Comparison of ENCODE assay signal across 17 cellular contexts in genomic region chr11:83374311-83374710, GRCh38.
DNase-seq lines count a peak whose midpoint lies in the region; FAIRE-seq and TF ChIP-seq lines count a peak whose summit lies in the region.
"Had no signal": no experiment of that assay in that cellular context is flagged by ENCODE, and none has a peak within 500 bp of the region (broad histone marks: within the 10 kb centered on the region; RNA-seq: fewer than 3 reads in every experiment).

No MANE protein-coding gene starts in this region.

- no peak overlapping the region for H3K4me3 ChIP-seq in neural cell (ENCODE audit: low read length)

- no peak overlapping the region for H3K4me2 ChIP-seq in neural cell (ENCODE audit: low read length)

- H4K20me1 ChIP-seq in neural cell (ENCODE audit: insufficient read depth) = no peaks in the 10 kb centered on the region

- H3K9me2 ChIP-seq in neural cell (ENCODE audit: insufficient read depth, low read length) = no peaks in the 10 kb centered on the region

- no peaks in the 10 kb centered on the region for H3K36me3 ChIP-seq in neural cell (ENCODE audit: insufficient read depth, low read length)
- H3K36me3 ChIP-seq: BE2C had no signal

- H3K27me3 ChIP-seq in neural cell (ENCODE audit: insufficient read depth, low read depth, low read length) = no peaks in the 10 kb centered on the region
- H3K27me3 ChIP-seq: BE2C had no signal

- peak; percentile 23 for DNase-seq in NCI-H345 (lab: John Stamatoyannopoulos, UW)
- DNase-seq in globus pallidus (ENCODE audit: low spot score) = peak; percentile 70
- DNase-seq in RCC 7860 (ENCODE audit: low spot score) = no peak
- no peak for DNase-seq in kidney tubule cell (ENCODE audit: low spot score)
- DNase-seq in dermis blood vessel endothelial cell = no peak
- DNase-seq: BE2C; C1 segment of cervical spinal cord; CD4-positive, CD25-positive, alpha-beta regulatory T cell; CD8-positive, alpha-beta memory T cell; COR-L47; DMS 273 treated with DMSO at 0.1 percent for 48 hours; H9 had no signal

- H3K9ac ChIP-seq in neural cell (ENCODE audit: low read length) = no peak overlapping the region

- no peak overlapping the region for H2AFZ ChIP-seq in neural cell (ENCODE audit: low read depth, low read length)

- TF ChIP-seq RAD21 in neural cell (conservative IDR thresholded peaks at IDR 0.05) = no peak

- TF ChIP-seq CTCF in neural cell (IDR thresholded peaks at IDR 0.05; ENCODE audit: poor library complexity, severe bottlenecking) = no peak

- no peaks in the 10 kb centered on the region for H3K9me3 ChIP-seq in neural cell (ENCODE audit: low read length)
- H3K9me3 ChIP-seq: BE2C had no signal

- no peak for FAIRE-seq in RCC 7860 (lab: Jason Lieb, UNC)
- FAIRE-seq: G401.6, GM12891, GM19239, H1 had no signal

- no peaks in the 10 kb centered on the region for H3K79me2 ChIP-seq in neural cell (replicated peaks; ENCODE audit: insufficient read depth, low read length)

- H3K27ac ChIP-seq in neural cell (ENCODE audit: low read length) = peak overlapping the region; percentile 33

- peaks cover 4% of the 10 kb centered on the region for H3F3A ChIP-seq in neural cell (ENCODE audit: insufficient read depth, low read length, poor library complexity, severe bottlenecking)

- TF ChIP-seq EP300 in neural cell (conservative IDR thresholded peaks at IDR 0.05; ENCODE audit: poor library complexity, severe bottlenecking) = peak; percentile 31

TF ChIP-seq in neural cell, 6 proteins besides CTCF, POLR2A, EP300 and RAD21:
- TF ChIP-seq SMC3 (conservative IDR thresholded peaks at IDR 0.05; ENCODE audit: poor library complexity) (no peak), EZH2 (IDR thresholded peaks at IDR 0.05; ENCODE audit: borderline replicate concordance, insufficient read depth, low read length, poor library complexity, severe bottlenecking) (no peak), REST (IDR thresholded peaks at IDR 0.05; ENCODE audit: borderline replicate concordance) (no peak), POLR2AphosphoS5 (IDR thresholded peaks at IDR 0.05) (peak; percentile 34)

Comparison
In these comparisons a context has a peak if more than half of its experiments do, and no peak if none do; other contexts are left out.
1. DNase-seq: peak in NCI-H345 (single experiment) and globus pallidus (single experiment); none in RCC 7860 (single experiment), kidney tubule cell (single experiment) and dermis blood vessel endothelial cell (single experiment).